ENCODE assay signal across 1 cellular context in genomic region chr12:76183459-76184186, GRCh38.
TF ChIP-seq lines count a peak whose summit lies in the region.

No MANE protein-coding gene starts in this region.

TF ChIP-seq in K562, 482 proteins besides CTCF, POLR2A, EP300 and RAD21 (continued from another document):
- peak; percentile 99 for TF ChIP-seq FOSL1 (tag; conservative IDR thresholded peaks at IDR 0.05)
- no peak for TF ChIP-seq KLF6 (CRISPR knock-in tag; IDR thresholded peaks at IDR 0.05; ENCODE audit: borderline replicate concordance)
- TF ChIP-seq NFRKB (IDR thresholded peaks at IDR 0.05; ENCODE audit: low read depth): 0 out of 2 replicates have a peak, but pooled peaks have one; percentile 64
- peak in 2 of 3 experiments; percentile 43 to 75 for TF ChIP-seq YY1 (IDR thresholded peaks at IDR 0.05; ENCODE audit: borderline replicate concordance in 1 of 3, control insufficient read depth in 1 of 3, extremely low read depth in 1 of 3, insufficient read depth in 3 of 3, insufficient read length in 1 of 3, insufficient replicate concordance in 2 of 3, low read depth in 1 of 3, low read length in 2 of 3)
- TF ChIP-seq USF1 (CRISPR knock-in tag; IDR thresholded peaks at IDR 0.05): no peak
- TF ChIP-seq DACH1 (IDR thresholded peaks at IDR 0.05; ENCODE audit: partially characterized antibody): no peak
- TF ChIP-seq OTX1 (CRISPR knock-in tag; IDR thresholded peaks at IDR 0.05): no peak
- no peak for TF ChIP-seq ARNT (IDR thresholded peaks at IDR 0.05)
- TF ChIP-seq VEZF1 (CRISPR knock-in tag; IDR thresholded peaks at IDR 0.05): 0 out of 2 replicates have a peak, but pooled peaks have one; percentile 7
- TF ChIP-seq MIER1 (IDR thresholded peaks at IDR 0.05; ENCODE audit: low read depth): no peak
- TF ChIP-seq RFX1 (IDR thresholded peaks at IDR 0.05): no peak
- peak; percentile 77 for TF ChIP-seq EHMT2 (IDR thresholded peaks at IDR 0.05)
- no peak for TF ChIP-seq KHSRP (IDR thresholded peaks at IDR 0.05)
- TF ChIP-seq THRA (IDR thresholded peaks at IDR 0.05): no peak
- TF ChIP-seq MED1 (CRISPR knock-in tag; IDR thresholded peaks at IDR 0.05; ENCODE audit: borderline replicate concordance): no peak
- TF ChIP-seq ZNF589 (CRISPR knock-in tag; IDR thresholded peaks at IDR 0.05; ENCODE audit: low read depth): no peak
- peak; percentile 57 for TF ChIP-seq FOS (IDR thresholded peaks at IDR 0.05; ENCODE audit: extremely low read depth, insufficient read length)
- TF ChIP-seq HNRNPLL (IDR thresholded peaks at IDR 0.05; ENCODE audit: low read depth, low read length, poor library complexity, severe bottlenecking): peak; percentile 23
- TF ChIP-seq NFXL1 (CRISPR knock-in tag; IDR thresholded peaks at IDR 0.05): no peak
- TF ChIP-seq ZNF668 (CRISPR knock-in tag; IDR thresholded peaks at IDR 0.05): no peak
- TF ChIP-seq CREM (IDR thresholded peaks at IDR 0.05; ENCODE audit: low read depth): peak; percentile 33; the same call in 1 of the 2 replicates
- TF ChIP-seq MNT (conservative IDR thresholded peaks at IDR 0.05): 0 out of 4 replicates have a peak, but pooled peaks of 1 of the 2 experiments have one; percentile 17
- no peak for TF ChIP-seq ATF4 (CRISPR knock-in tag; IDR thresholded peaks at IDR 0.05)
- no peak for TF ChIP-seq GABPB1 (CRISPR knock-in tag; IDR thresholded peaks at IDR 0.05)
- TF ChIP-seq NFIC (IDR thresholded peaks at IDR 0.05): peak; percentile 85
- TF ChIP-seq ZFP30 (CRISPR knock-in tag; IDR thresholded peaks at IDR 0.05; ENCODE audit: borderline replicate concordance): no peak
- TF ChIP-seq GATA2 (CRISPR knock-in tag; IDR thresholded peaks at IDR 0.05): no peak
- no peak for TF ChIP-seq ZKSCAN1 (IDR thresholded peaks at IDR 0.05; ENCODE audit: low read depth, low read length)
- no peak for TF ChIP-seq CBFB (CRISPR knock-in tag; IDR thresholded peaks at IDR 0.05)
- no peak for TF ChIP-seq HCFC1 (IDR thresholded peaks at IDR 0.05; ENCODE audit: low read depth, low read length)
- TF ChIP-seq HNRNPH1 (optimal IDR thresholded peaks at IDR 0.05; ENCODE audit: low read depth, low read length): no peak
- peak; percentile 70; the same call in 1 of the 2 replicates for TF ChIP-seq ARID3A (IDR thresholded peaks at IDR 0.05; ENCODE audit: borderline replicate concordance, low read depth, low read length)
- no peak for TF ChIP-seq CHD4 (IDR thresholded peaks at IDR 0.05; ENCODE audit: insufficient read depth, insufficient replicate concordance, low read depth, low read length, poor library complexity, severe bottlenecking)
- no peak for TF ChIP-seq NR2C2 (CRISPR knock-in tag; IDR thresholded peaks at IDR 0.05)
- TF ChIP-seq NR2C2 (tag; IDR thresholded peaks at IDR 0.05): no peak
- no peak for TF ChIP-seq NBN (IDR thresholded peaks at IDR 0.05; ENCODE audit: low read depth)
- TF ChIP-seq ARHGAP35 (IDR thresholded peaks at IDR 0.05; ENCODE audit: partially characterized antibody): no peak
- TF ChIP-seq CTBP1 (IDR thresholded peaks at IDR 0.05; ENCODE audit: borderline replicate concordance): peak; percentile 61; the same call in 1 of the 2 replicates
- no peak for TF ChIP-seq ZBTB17 (CRISPR knock-in tag; IDR thresholded peaks at IDR 0.05)
- peak; percentile 87 for TF ChIP-seq SMARCA4 (IDR thresholded peaks at IDR 0.05)
- TF ChIP-seq PURB (CRISPR knock-in tag; IDR thresholded peaks at IDR 0.05; ENCODE audit: low read depth): no peak
